11 cellular contexts compared by ENCODE assay signal in genomic region chr5:140403613-140404012, GRCh38. TPM values are rescaled to one million over a fixed set of nuclear protein-coding genes. Genes with fewer than 3 reads are reported as not detected.
DNase-seq lines count a peak whose midpoint lies in the region; ATAC-seq and TF ChIP-seq lines count a peak whose summit lies in the region.
"Had no signal": no experiment of that assay in that cellular context is flagged by ENCODE, and none has a peak within 500 bp of the region (broad histone marks: within the 10 kb centered on the region; RNA-seq: fewer than 3 reads in every experiment).

No MANE protein-coding gene starts in this region.

- TF ChIP-seq RAD21 in SK-N-SH (IDR thresholded peaks at IDR 0.05; ENCODE audit: low read length), result no peak

- no peaks in the 10 kb centered on the region for H3K27me3 Mint-ChIP-seq in activated T-helper 1 cell treated with anti-CD3 and anti-CD28 coated beads, Interleukin-12 subunit alpha, Interleukin-12 subunit beta, Interleukin-2, Interleukin-4 antibody, amounts not matched to agents 30 ng/mL and 10 ng/mL and 1 ng/mL, durations not matched to agents 14 hours and 24 hours and 36 hours (ENCODE audit: insufficient read depth)
- no peaks in the 10 kb centered on the region for H3K27me3 Mint-ChIP-seq in immature natural killer cell (ENCODE audit: low read depth in 3 of 3)

- peaks cover 16% of the 10 kb centered on the region for H3K36me3 Mint-ChIP-seq in activated T-helper 1 cell treated with anti-CD3 and anti-CD28 coated beads, Interleukin-12 subunit alpha, Interleukin-12 subunit beta, Interleukin-2, Interleukin-4 antibody, amounts not matched to agents 30 ng/mL and 10 ng/mL and 1 ng/mL, durations not matched to agents 14 hours and 24 hours and 36 hours (ENCODE audit: low read depth)
- no peaks in the 10 kb centered on the region for H3K36me3 Mint-ChIP-seq in immature natural killer cell

- H3K27ac Mint-ChIP-seq in activated T-helper 1 cell treated with anti-CD3 and anti-CD28 coated beads, Interleukin-12 subunit alpha, Interleukin-12 subunit beta, Interleukin-2, Interleukin-4 antibody, amounts not matched to agents 30 ng/mL and 10 ng/mL and 1 ng/mL, durations not matched to agents 14 hours and 24 hours and 36 hours, result peak overlapping the region; percentile 74
- peak overlapping the region in 5 of 6 donors; percentile 62 to 84 (median 76) for H3K27ac Mint-ChIP-seq in immature natural killer cell

- TF ChIP-seq EP300 in SK-N-SH (IDR thresholded peaks at IDR 0.05; ENCODE audit: borderline replicate concordance in 1 of 2, low read depth in 1 of 2, low read length in 1 of 2), result no peak

- H4K20me1 ChIP-seq in SK-N-SH (ENCODE audit: insufficient read depth) (peaks cover 56% of the 10 kb centered on the region), smooth muscle cell (ENCODE audit: low read depth) (peaks cover 68% of the 10 kb centered on the region)

- H2AFZ ChIP-seq in SK-N-SH (ENCODE audit: low read depth), result no peak overlapping the region
- H2AFZ ChIP-seq in smooth muscle cell (ENCODE audit: low read depth), result no peak overlapping the region

- H3K4me1 Mint-ChIP-seq in activated T-helper 1 cell treated with anti-CD3 and anti-CD28 coated beads, Interleukin-12 subunit alpha, Interleukin-12 subunit beta, Interleukin-2, Interleukin-4 antibody, amounts not matched to agents 30 ng/mL and 10 ng/mL and 1 ng/mL, durations not matched to agents 14 hours and 24 hours and 36 hours (ENCODE audit: low read depth), result peaks cover 25% of the 10 kb centered on the region
- H3K4me1 Mint-ChIP-seq in immature natural killer cell, result peaks cover 38 to 60% of the 10 kb centered on the region in 2 donors

- no peaks in the 10 kb centered on the region for H3K9me2 ChIP-seq in SK-N-SH

- peaks cover 17% of the 10 kb centered on the region for H3F3A ChIP-seq in SK-N-SH (replicated peaks; ENCODE audit: insufficient read depth)
- H3F3A ChIP-seq in smooth muscle cell (ENCODE audit: low read depth), result peaks cover 4% of the 10 kb centered on the region

- 52% methylated on average over 5 of the region's 5 CpGs for WGBS in SK-N-SH (ENCODE audit: low lambda C conversion rate)
- 75% methylated on average over 5 of the region's 5 CpGs for WGBS in smooth muscle cell (ENCODE audit: low lambda C conversion rate)

- CTCF ChIA-PET in SK-N-SH (lab: Yijun Ruan, JAX), result no interaction called here

- H3K9me3 ChIP-seq in SK-N-SH (no peaks in the 10 kb centered on the region), smooth muscle cell (replicated peaks; ENCODE audit: low read depth) (no peaks in the 10 kb centered on the region)

- ATAC-seq in SK-N-SH treated with all-trans-retinoic acid at 6 μM for 48 hours, result no peak
- no peak for ATAC-seq in GM18907 (IDR thresholded peaks at IDR 0.05; ENCODE audit: unreplicated experiment)
- ATAC-seq: foreskin keratinocyte had no signal

- H3K27me3 ChIP-seq in SK-N-SH (ENCODE audit: insufficient read depth), result no peaks in the 10 kb centered on the region
- no peaks in the 10 kb centered on the region for H3K27me3 ChIP-seq in smooth muscle cell (ENCODE audit: low read depth)
- H3K27me3 ChIP-seq: foreskin keratinocyte had no signal

- H3K36me3 ChIP-seq in SK-N-SH (replicated peaks in 1 of 2; ENCODE audit: control insufficient read depth in 1 of 2, insufficient read depth in 2 of 2, low read length in 1 of 2) (no peaks in the 10 kb centered on the region), smooth muscle cell (ENCODE audit: low read depth) (no peaks in the 10 kb centered on the region)

- H3K27ac ChIP-seq in SK-N-SH (ENCODE audit: low read depth in 2 of 2, low read length in 1 of 2) (no peak overlapping the region), smooth muscle cell (ENCODE audit: low read depth) (no peak overlapping the region)
- H3K27ac ChIP-seq: foreskin keratinocyte had no signal

- no peaks in the 10 kb centered on the region for H3K9me3 Mint-ChIP-seq in activated T-helper 1 cell treated with anti-CD3 and anti-CD28 coated beads, Interleukin-12 subunit alpha, Interleukin-12 subunit beta, Interleukin-2, Interleukin-4 antibody, amounts not matched to agents 30 ng/mL and 10 ng/mL and 1 ng/mL, durations not matched to agents 14 hours and 24 hours and 36 hours
- H3K9me3 Mint-ChIP-seq in immature natural killer cell, result no peaks in the 10 kb centered on the region

- H3K4me3 ChIP-seq in SK-N-SH (ENCODE audit: low read depth in 2 of 2, low read length in 1 of 2) (peak overlapping the region; percentile 85 to 98), smooth muscle cell (peak overlapping the region; percentile 94)

- H3K4me1 ChIP-seq in SK-N-SH (ENCODE audit: control insufficient read depth in 1 of 2, insufficient read depth in 2 of 2, low read depth in 1 of 2, low read length in 1 of 2) (peaks cover 0 to 4% of the 10 kb centered on the region in 2 experiments; a peak in 1 of 4 replicates), smooth muscle cell (ENCODE audit: low read depth) (peaks cover 10% of the 10 kb centered on the region)

- intact Hi-C loops in activated T-helper 1 cell treated with anti-CD3 and anti-CD28 coated beads, Interleukin-12 subunit alpha, Interleukin-12 subunit beta, Interleukin-2, Interleukin-4 antibody, amounts not matched to agents 30 ng/mL and 10 ng/mL and 1 ng/mL, durations not matched to agents 14 hours and 24 hours and 36 hours (cut with micrococcal nuclease), result loop anchor here (10.0 kb wide), 2 partner anchors 839 to 1211 kb away; partner anchors contain the start of genes DIAPH1 and UBE2D2

- TF ChIP-seq CTCF in SK-N-SH (IDR thresholded peaks at IDR 0.05) (no peak), smooth muscle cell (IDR thresholded peaks at IDR 0.05; ENCODE audit: borderline replicate concordance, insufficient read depth, poor library complexity, severe bottlenecking) (no peak)

- DNase-seq in SK-N-SH (no peak), immature natural killer cell (no peak), smooth muscle cell (lab: John Stamatoyannopoulos, UW; ENCODE audit: unreplicated experiment) (no peak), NCI-H1105 treated with DMSO at 0.1 percent for 48 hours (lab: John Stamatoyannopoulos, UW) (no peak), NCI-H510A treated with DMSO at 0.1 percent for 48 hours (lab: John Stamatoyannopoulos, UW) (no peak)
- no peak for DNase-seq in activated T-helper 1 cell treated with anti-CD3 and anti-CD28 coated beads, Interleukin-12 subunit alpha, Interleukin-12 subunit beta, Interleukin-2, Interleukin-4 antibody, amounts not matched to agents 30 ng/mL and 10 ng/mL and 1 ng/mL, durations not matched to agents 14 hours and 24 hours and 36 hours (ENCODE audit: low spot score)
- DNase-seq: foreskin keratinocyte, SIG-M5 had no signal

- H3K4me3 Mint-ChIP-seq in activated T-helper 1 cell treated with anti-CD3 and anti-CD28 coated beads, Interleukin-12 subunit alpha, Interleukin-12 subunit beta, Interleukin-2, Interleukin-4 antibody, amounts not matched to agents 30 ng/mL and 10 ng/mL and 1 ng/mL, durations not matched to agents 14 hours and 24 hours and 36 hours, result no peak overlapping the region
- H3K4me3 Mint-ChIP-seq in immature natural killer cell, result no peak overlapping the region

- no peak overlapping the region for H3K9ac ChIP-seq in SK-N-SH
- no peak overlapping the region for H3K9ac ChIP-seq in smooth muscle cell (ENCODE audit: low read depth)

- H3K79me2 ChIP-seq in SK-N-SH (ENCODE audit: insufficient read depth), result peaks cover 73% of the 10 kb centered on the region
- H3K79me2 ChIP-seq in smooth muscle cell (ENCODE audit: low read depth), result peaks cover 74% of the 10 kb centered on the region

- H3K4me2 ChIP-seq in SK-N-SH, result peak overlapping the region; percentile 85
- peak overlapping the region; percentile 93 for H3K4me2 ChIP-seq in smooth muscle cell

- POLR2A ChIA-PET in SK-N-SH (lab: Yijun Ruan, JAX), result no interaction called here

TF ChIP-seq in SK-N-SH, 30 proteins besides CTCF, POLR2A, EP300 and RAD21 (continues in another document):
- no peak for TF ChIP-seq POLR2AphosphoS5 (IDR thresholded peaks at IDR 0.05; ENCODE audit: low read depth, low read length)
- TF ChIP-seq FOSL2 (IDR thresholded peaks at IDR 0.05; ENCODE audit: borderline replicate concordance, low read depth), result no peak
- no peak for TF ChIP-seq GABPA (IDR thresholded peaks at IDR 0.05; ENCODE audit: low read depth)
- TF ChIP-seq MXI1 (IDR thresholded peaks at IDR 0.05; ENCODE audit: low read depth, low read length), result no peak

TF ChIP-seq in SK-N-SH treated with all-trans-retinoic acid at 6 μM for 48 hours, 23 proteins besides CTCF, POLR2A, EP300 and RAD21 (continues in another document):
- TF ChIP-seq PPARA (CRISPR knock-in tag; IDR thresholded peaks at IDR 0.05; ENCODE audit: borderline replicate concordance) (no peak), OSR1 (CRISPR knock-in tag; IDR thresholded peaks at IDR 0.05) (no peak), GLIS3 (CRISPR knock-in tag; IDR thresholded peaks at IDR 0.05) (no peak), ZNF70 (CRISPR knock-in tag; IDR thresholded peaks at IDR 0.05) (no peak), BACH2 (CRISPR knock-in tag; IDR thresholded peaks at IDR 0.05; ENCODE audit: borderline replicate concordance) (no peak)

RNA-seq across cellular contexts. Expression of gene ANKHD1, which starts 2.0 kb away (rescaled TPM):
- polyA plus RNA-seq in SK-N-SH (2012; rRNA removed) (26.7 and 36.4 TPM in 2 replicates), immature natural killer cell (10 to 100 TPM; 37.0 to 86.1 (median 62.7) TPM), smooth muscle cell (37.9 and 50.0 TPM in 2 replicates)
- polyA plus RNA-seq in SK-N-SH (2012; cell fraction: cytosol; rRNA removed), result 23.0 and 24.5 TPM in 2 replicates
- 62.8 and 92.2 TPM in 2 replicates for polyA plus RNA-seq in SK-N-SH (2012; cell fraction: nucleus; rRNA removed)
- 121 and 123 TPM in 2 replicates for total RNA-seq in activated T-helper 1 cell treated with anti-CD3 and anti-CD28 coated beads, Interleukin-12 subunit alpha, Interleukin-12 subunit beta, Interleukin-2, Interleukin-4 antibody, amounts not matched to agents 30 ng/mL and 10 ng/mL and 1 ng/mL, durations not matched to agents 14 hours and 24 hours and 36 hours
- 45.7 and 56.1 TPM in 2 replicates for total RNA-seq in smooth muscle cell

RNA-seq across cellular contexts. Expression of gene SLC4A9, which starts 43.6 kb away (rescaled TPM):
- polyA plus RNA-seq in SK-N-SH (2012; rRNA removed) (0.02 TPM in 1 of 2 replicates, not detected in the other), immature natural killer cell (not detected), smooth muscle cell (not detected in 2 replicates)
- polyA plus RNA-seq in SK-N-SH (2012; cell fraction: cytosol; rRNA removed), result 0.01 TPM in 2 replicates
- 0.09 and 0.10 TPM in 2 replicates for polyA plus RNA-seq in SK-N-SH (2012; cell fraction: nucleus; rRNA removed)
- total RNA-seq in activated T-helper 1 cell treated with anti-CD3 and anti-CD28 coated beads, Interleukin-12 subunit alpha, Interleukin-12 subunit beta, Interleukin-2, Interleukin-4 antibody, amounts not matched to agents 30 ng/mL and 10 ng/mL and 1 ng/mL, durations not matched to agents 14 hours and 24 hours and 36 hours, result not detected in 2 replicates
- total RNA-seq in smooth muscle cell, result not detected in 2 replicates
- total RNA-seq: posterior vena cava had no signal

RNA-seq across cellular contexts. Expression of gene HBEGF, which starts 57.2 kb away (rescaled TPM):
- polyA plus RNA-seq in SK-N-SH (2012; rRNA removed), result 56.2 and 59.8 TPM in 2 replicates
- 39.3 and 56.3 TPM in 2 replicates for polyA plus RNA-seq in SK-N-SH (2012; cell fraction: cytosol; rRNA removed)
- 73.4 and 106 TPM in 2 replicates for polyA plus RNA-seq in SK-N-SH (2012; cell fraction: nucleus; rRNA removed)
- total RNA-seq in activated T-helper 1 cell treated with anti-CD3 and anti-CD28 coated beads, Interleukin-12 subunit alpha, Interleukin-12 subunit beta, Interleukin-2, Interleukin-4 antibody, amounts not matched to agents 30 ng/mL and 10 ng/mL and 1 ng/mL, durations not matched to agents 14 hours and 24 hours and 36 hours, result 28.5 and 28.9 TPM in 2 replicates
- 1 to 10 TPM in 1 of 3 donors, under 1 TPM in 1, not detected in 1; 0.80 to 2.2 TPM for polyA plus RNA-seq in immature natural killer cell
- 36.7 and 46.0 TPM in 2 replicates for total RNA-seq in smooth muscle cell
- 33.8 and 37.1 TPM in 2 replicates for polyA plus RNA-seq in smooth muscle cell

Comparison
In these comparisons a context has a peak if more than half of its experiments do, and no peak if none do; other contexts are left out.
1. RNA of gene HBEGF, which starts 57.2 kb away (polyA plus RNA-seq): 39.3 to 106 TPM in SK-N-SH and 33.8 to 37.1 TPM in smooth muscle cell; 0.80 to 2.2 TPM in immature natural killer cell; every median in the first group is over 10 times any median in the second.